8 cellular contexts compared by ENCODE assay signal in the genomic region with DNA sequence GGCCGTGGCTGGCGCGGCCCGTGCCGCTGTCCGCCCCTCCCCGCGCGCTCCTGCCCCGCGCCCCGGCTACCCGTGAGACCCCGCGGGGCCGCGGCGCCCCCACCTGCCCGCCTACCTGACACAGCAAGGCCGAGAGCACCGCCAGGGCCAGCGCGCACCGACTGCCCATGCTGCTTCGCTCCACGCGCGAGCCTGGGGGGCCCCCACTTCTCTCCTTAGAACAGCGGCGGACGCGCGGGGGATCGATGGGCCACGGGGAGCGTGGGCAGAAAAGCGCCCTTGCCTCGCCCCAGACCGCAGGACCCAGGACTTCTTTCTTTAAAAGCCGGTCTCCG. TPM values are rescaled to one million over a fixed set of nuclear protein-coding genes. Genes with fewer than 3 reads are reported as not detected.
A peak's percentile ranks its signal among the peaks of the same experiment; 100 is the strongest.
DNase-seq lines count a peak whose midpoint lies in the region; ATAC-seq and TF ChIP-seq lines count a peak whose summit lies in the region.

No MANE protein-coding gene starts in this region.

- H3K36me3 ChIP-seq in sigmoid colon: peaks cover 0 to 4% (median 0%) of the 10 kb centered on the region in 4 donors

- 0 to 1% methylated on average over 41 of the region's 41 CpGs for WGBS in sigmoid colon, 2 donors

- H3K27me3 ChIP-seq in foreskin keratinocyte (peaks cover 26% of the 10 kb centered on the region), sigmoid colon (peaks cover 49 to 83% (median 77%) of the 10 kb centered on the region in 3 donors)

- TF ChIP-seq EP300 in sigmoid colon (IDR thresholded peaks at IDR 0.05): no peak

- ATAC-seq in T-helper 17 cell: no peak
- no peak for ATAC-seq in foreskin keratinocyte

- peak overlapping the region; percentile 69 for H3K4me3 ChIP-seq in GM12865 (ENCODE audit: low read depth, low read length)
- H3K4me3 ChIP-seq in sigmoid colon: peak overlapping the region; percentile 48 to 69 (median 61)

- peaks cover 62% of the 10 kb centered on the region for H3K27me3 Mint-ChIP-seq in T-helper 17 cell

- peak overlapping the region; percentile 97 for H3K4me3 Mint-ChIP-seq in T-helper 17 cell

- H3K27ac ChIP-seq in foreskin keratinocyte: peak overlapping the region; percentile 32
- peak overlapping the region; percentile 46 to 65 (median 63) for H3K27ac ChIP-seq in sigmoid colon

- no peak for TF ChIP-seq POLR2A in sigmoid colon (IDR thresholded peaks at IDR 0.05)

- peaks cover 35% of the 10 kb centered on the region for H3K4me1 Mint-ChIP-seq in T-helper 17 cell

- TF ChIP-seq CTCF in GM12865 (IDR thresholded peaks at IDR 0.05; ENCODE audit: insufficient read depth, low read depth, low read length, missing control alignments) (no peak), foreskin keratinocyte (conservative IDR thresholded peaks at IDR 0.05) (no peak), sigmoid colon (IDR thresholded peaks at IDR 0.05) (no peak)

- peaks cover 9% of the 10 kb centered on the region for H3K4me1 ChIP-seq in foreskin keratinocyte
- peaks cover 0 to 46% (median 45%) of the 10 kb centered on the region in 4 donors for H3K4me1 ChIP-seq in sigmoid colon

- H3K27ac Mint-ChIP-seq in T-helper 17 cell: peak overlapping the region; percentile 74

- no peaks in the 10 kb centered on the region for H3K9me3 ChIP-seq in T-helper 17 cell (ENCODE audit: control insufficient read depth, low read length, poor library complexity, severe bottlenecking)
- no peaks in the 10 kb centered on the region for H3K9me3 ChIP-seq in sigmoid colon

- DNase-seq in GM12865 (ENCODE audit: low read depth) (no peak), T-helper 17 cell (no peak), foreskin keratinocyte (no peak), sigmoid colon (peak; percentile 67), iPS-NIHi7 (ENCODE audit: extremely low spot score) (no peak)
- DNase-seq in activated CD4-positive, alpha-beta T cell treated with anti-CD3 and anti-CD28 coated beads for 4 hours: no peak
- DNase-seq in activated CD4-positive, alpha-beta T cell treated with anti-CD3 and anti-CD28 coated beads for 1 hour: no peak
- DNase-seq in stimulated activated CD4-positive, alpha-beta T cell treated with anti-CD3 and anti-CD28 coated beads, Interleukin-4, amount 100 ng/mL, for 1 hour: no peak

- peaks cover 6% of the 10 kb centered on the region for H3K36me3 Mint-ChIP-seq in T-helper 17 cell (ENCODE audit: low read depth)

- intact Hi-C loops in sigmoid colon (cut with DNase I): loop anchor here (2.0 to 5.0 kb wide), 3 partner anchors 328 to 498 kb away; no protein-coding TSS in a partner anchor

RNA-seq across cellular contexts. Expression of gene DLL1, which starts 0.9 kb away (rescaled TPM):
- total RNA-seq in T-helper 17 cell (1 to 10 TPM; 1.3 to 2.7 TPM), foreskin keratinocyte (12.0 and 18.8 TPM in 2 replicates), sigmoid colon (1 to 10 TPM; 1.1 to 8.4 (median 5.1) TPM)
- polyA plus RNA-seq in foreskin keratinocyte (5.8 and 11.3 TPM in 2 replicates), sigmoid colon (10 to 100 TPM in 1 of 3 donors, 1 to 10 TPM in 2; 3.0 to 13.6 (median 3.5) TPM)

RNA-seq across cellular contexts. Expression of gene FAM120B, which starts 16.6 kb away (rescaled TPM):
- total RNA-seq in T-helper 17 cell (10 to 100 TPM; 25.1 to 28.1 TPM), foreskin keratinocyte (21.6 and 21.7 TPM in 2 replicates), sigmoid colon (10 to 100 TPM; 29.6 to 55.0 (median 45.7) TPM)
- polyA plus RNA-seq in foreskin keratinocyte (11.8 and 12.4 TPM in 2 replicates), sigmoid colon (10 to 100 TPM in 1 of 3 donors, 1 to 10 TPM in 2; 5.5 to 12.1 (median 9.0) TPM)
